6 cellular contexts compared by ENCODE assay signal in genomic region chr16:30076276-30076791, GRCh38. TPM values are rescaled to one million over a fixed set of nuclear protein-coding genes. Genes with fewer than 3 reads are reported as not detected.
DNase-seq lines count a peak whose midpoint lies in the region; ATAC-seq and TF ChIP-seq lines count a peak whose summit lies in the region.

No MANE protein-coding gene starts in this region.

- H3K4me1 ChIP-seq in esophagus muscularis mucosa, result peaks cover 29 to 49% (median 42%) of the 10 kb centered on the region in 4 donors

- peak overlapping the region; percentile 89 to 95 (median 92) for H3K27ac ChIP-seq in esophagus muscularis mucosa (replicated peaks in 1 of 4)

- H3K4me3 ChIP-seq in esophagus muscularis mucosa, result peak overlapping the region; percentile 78 to 99 (median 90)

- TF ChIP-seq POLR2A in esophagus muscularis mucosa (IDR thresholded peaks at IDR 0.05; ENCODE audit: low read depth), result no peak

- no peaks in the 10 kb centered on the region for H3K27me3 Mint-ChIP-seq in stimulated activated naive B cell treated with anti-CD40 and anti-IgM and Interleukin-4, amounts not matched to agents 10 μg/mL and 1 μg/mL and 100 μg/mL, for 72 hours

- no peak for TF ChIP-seq EP300 in Ishikawa (IDR thresholded peaks at IDR 0.05; ENCODE audit: borderline replicate concordance)
- no peak for TF ChIP-seq EP300 in esophagus muscularis mucosa (IDR thresholded peaks at IDR 0.05)

- no peaks in the 10 kb centered on the region for H3K27me3 ChIP-seq in esophagus muscularis mucosa

- DNase-seq in esophagus muscularis mucosa (ENCODE audit: extremely low spot score) (no peak), glomerular visceral epithelial cell (ENCODE audit: extremely low spot score) (no peak), Ammon's horn (ENCODE audit: low spot score) (no peak)
- DNase-seq in stimulated activated naive B cell treated with anti-CD40 and anti-IgM and Interleukin-4, amounts not matched to agents 10 μg/mL and 1 μg/mL and 100 μg/mL, for 72 hours, result no peak

- WGBS in esophagus muscularis mucosa, result 4% methylated on average over 23 of the region's 33 CpGs

- H3K27ac Mint-ChIP-seq in stimulated activated naive B cell treated with anti-CD40 and anti-IgM and Interleukin-4, amounts not matched to agents 10 μg/mL and 1 μg/mL and 100 μg/mL, for 72 hours, result peak overlapping the region; percentile 99

- H3K9me3 Mint-ChIP-seq in stimulated activated naive B cell treated with anti-CD40 and anti-IgM and Interleukin-4, amounts not matched to agents 10 μg/mL and 1 μg/mL and 100 μg/mL, for 72 hours, result no peaks in the 10 kb centered on the region

- TF ChIP-seq CTCF in esophagus muscularis mucosa (IDR thresholded peaks at IDR 0.05), result no peak

- peaks cover 35 to 69% (median 62%) of the 10 kb centered on the region in 4 donors for H3K36me3 ChIP-seq in esophagus muscularis mucosa

- peak; percentile 30 for ATAC-seq in GM18909 (IDR thresholded peaks at IDR 0.05; ENCODE audit: poor library complexity, unreplicated experiment)
- peak; percentile 48 to 51 for ATAC-seq in stimulated activated naive B cell treated with anti-CD40 and anti-IgM and Interleukin-4, amounts not matched to agents 10 μg/mL and 1 μg/mL and 100 μg/mL, for 72 hours (replicated peaks)

- peak overlapping the region; percentile 89 to 99 for H3K4me3 Mint-ChIP-seq in stimulated activated naive B cell treated with anti-CD40 and anti-IgM and Interleukin-4, amounts not matched to agents 10 μg/mL and 1 μg/mL and 100 μg/mL, for 72 hours

- intact Hi-C loops in esophagus muscularis mucosa (cut with DNase I), result no loop called here

- peaks cover 24 to 41% of the 10 kb centered on the region in 2 donors for H3K4me1 Mint-ChIP-seq in stimulated activated naive B cell treated with anti-CD40 and anti-IgM and Interleukin-4, amounts not matched to agents 10 μg/mL and 1 μg/mL and 100 μg/mL, for 72 hours

- H3K9me3 ChIP-seq in esophagus muscularis mucosa, result no peaks in the 10 kb centered on the region

- peaks cover 33 to 60% of the 10 kb centered on the region in 2 donors for H3K36me3 Mint-ChIP-seq in stimulated activated naive B cell treated with anti-CD40 and anti-IgM and Interleukin-4, amounts not matched to agents 10 μg/mL and 1 μg/mL and 100 μg/mL, for 72 hours

- no peak for TF ChIP-seq RAD21 in Ishikawa (IDR thresholded peaks at IDR 0.05; ENCODE audit: low read depth)

TF ChIP-seq in Ishikawa, 13 proteins besides CTCF, POLR2A, EP300 and RAD21:
- TF ChIP-seq CEBPB (IDR thresholded peaks at IDR 0.05), result no peak
- no peak for TF ChIP-seq CREB1 (IDR thresholded peaks at IDR 0.05; ENCODE audit: low read depth)
- TF ChIP-seq ZBTB7A (IDR thresholded peaks at IDR 0.05; ENCODE audit: low read depth), result no peak; the same call in 1 of the 2 replicates
- no peak for TF ChIP-seq USF1 (IDR thresholded peaks at IDR 0.05)
- TF ChIP-seq NFIC (IDR thresholded peaks at IDR 0.05), result no peak
- no peak for TF ChIP-seq TEAD4 (IDR thresholded peaks at IDR 0.05)
- no peak for TF ChIP-seq MAX (IDR thresholded peaks at IDR 0.05)
- TF ChIP-seq EGR1 (IDR thresholded peaks at IDR 0.05), result peak; percentile 17; the same call in 1 of the 2 replicates

RNA-seq across cellular contexts. Expression of gene PPP4C, which starts 0.5 kb away (rescaled TPM):
- 10 to 100 TPM; 43.6 to 61.3 (median 51.5) TPM for total RNA-seq in esophagus muscularis mucosa

RNA-seq across cellular contexts. Expression of gene ALDOA, which starts 10.8 kb away (rescaled TPM):
- 1,000 to 10,000 TPM; 1,300 to 1,765 (median 1,454) TPM for total RNA-seq in esophagus muscularis mucosa

RNA-seq across cellular contexts. Expression of gene TBX6, which starts 15.4 kb away (rescaled TPM):
- total RNA-seq in esophagus muscularis mucosa, result 1 to 10 TPM in 1 of 4 donors, under 1 TPM in 3; 0.42 to 1.3 (median 0.67) TPM

RNA-seq across cellular contexts. Expression of gene YPEL3, which starts 19.7 kb away (rescaled TPM):
- 100 to 1,000 TPM in 3 of 4 donors, 10 to 100 TPM in 1; 72.7 to 222 (median 154) TPM for total RNA-seq in esophagus muscularis mucosa

RNA-seq across cellular contexts. Expression of gene GDPD3, which starts 37.0 kb away (rescaled TPM):
- total RNA-seq in esophagus muscularis mucosa, result 1 to 10 TPM in 3 of 4 donors, under 1 TPM in 1; 0.66 to 3.7 (median 2.2) TPM
